In genomic region chr20:6142348-6142993, GRCh38 we compare ENCODE assay signal across 8 cellular contexts. TPM values are rescaled to one million over a fixed set of nuclear protein-coding genes. Genes with fewer than 3 reads are reported as not detected.
DNase-seq lines count a peak whose midpoint lies in the region; ATAC-seq, FAIRE-seq and TF ChIP-seq lines count a peak whose summit lies in the region.

No MANE protein-coding gene starts in this region.

- H3K4me2 ChIP-seq in hepatocyte = no peak overlapping the region

- in situ Hi-C loops in astrocyte of the cerebellum (cut with HindIII; ENCODE audit: low sequenced_read_pairs) = no loop called here

- H3K36me3 ChIP-seq in hepatocyte (replicated peaks; ENCODE audit: insufficient read depth, low read depth) (no peaks in the 10 kb centered on the region), small intestine (ENCODE audit: control insufficient read depth in 2 of 2, insufficient read depth in 2 of 2, low read length in 2 of 2) (no peaks in the 10 kb centered on the region)

- H3K27ac ChIP-seq in hepatocyte (no peak overlapping the region), small intestine (ENCODE audit: low read depth in 1 of 2, low read length in 1 of 2) (no peak overlapping the region)

- no peaks in the 10 kb centered on the region for H3K9me2 ChIP-seq in hepatocyte (replicated peaks; ENCODE audit: insufficient read depth)

- no peak overlapping the region for H2AFZ ChIP-seq in hepatocyte

- peak; percentile 78 for TF ChIP-seq CTCF in D721Med (IDR thresholded peaks at IDR 0.05; ENCODE audit: insufficient read depth, missing control alignments)
- peak; percentile 75 for TF ChIP-seq CTCF in astrocyte of the cerebellum (IDR thresholded peaks at IDR 0.05; ENCODE audit: low read depth, low read length, missing control alignments)
- TF ChIP-seq CTCF in hepatocyte (IDR thresholded peaks at IDR 0.05; ENCODE audit: poor library complexity) = peak; percentile 81

- H4K20me1 ChIP-seq in hepatocyte (ENCODE audit: insufficient read depth, poor library complexity, severe bottlenecking) = no peaks in the 10 kb centered on the region

- H3K4me3 ChIP-seq in astrocyte of the cerebellum (ENCODE audit: low read depth, low read length) (no peak overlapping the region), hepatocyte (no peak overlapping the region), small intestine (ENCODE audit: low read depth in 1 of 2, low read length in 2 of 2) (no peak overlapping the region)

- FAIRE-seq in D721Med (lab: Jason Lieb, UNC) (no peak), small intestine (lab: Jason Lieb, UNC) (no peak)

- ATAC-seq in GM21367 (IDR thresholded peaks at IDR 0.05; ENCODE audit: unreplicated experiment) = peak; percentile 68
- ATAC-seq in GM21360 (IDR thresholded peaks at IDR 0.05; ENCODE audit: unreplicated experiment) = no peak

- H3K27me3 ChIP-seq in hepatocyte = no peaks in the 10 kb centered on the region
- peaks cover 0 to 2% of the 10 kb centered on the region in 2 donors for H3K27me3 ChIP-seq in small intestine (ENCODE audit: control insufficient read depth in 2 of 2, insufficient read depth in 2 of 2, low read length in 2 of 2)

- H3K9me3 ChIP-seq in hepatocyte (ENCODE audit: low read depth) (no peaks in the 10 kb centered on the region), small intestine (ENCODE audit: control insufficient read depth, low read depth) (no peaks in the 10 kb centered on the region)

- 4% methylated on average over 10 of the region's 10 CpGs for WGBS in hepatocyte (ENCODE audit: low lambda C conversion rate, missing lambda C conversion rate)
- WGBS in small intestine, 3 donors = 2 to 3% (median 2%) methylated on average over 10 of the region's 10 CpGs

- H3K4me1 ChIP-seq in hepatocyte (ENCODE audit: insufficient read depth) (no peaks in the 10 kb centered on the region), small intestine (ENCODE audit: control insufficient read depth in 2 of 2, insufficient read depth in 1 of 2, low read depth in 1 of 2, low read length in 1 of 2) (no peaks in the 10 kb centered on the region)

- peak; percentile 21 for DNase-seq in D721Med (ENCODE audit: insufficient read length, low spot score)
- DNase-seq in LHCN-M2 (ENCODE audit: low read depth) = peak; percentile 35
- DNase-seq in RKO (ENCODE audit: low spot score) = peak; percentile 77
- DNase-seq in astrocyte of the cerebellum (ENCODE audit: low read depth) = peak; percentile 55
- DNase-seq in hepatocyte (ENCODE audit: low spot score) = peak; percentile 82
- peak; percentile 65 for DNase-seq in small intestine

- H3K79me2 ChIP-seq in hepatocyte = no peaks in the 10 kb centered on the region

RNA-seq across cellular contexts. Expression of gene FERMT1, which starts 19.6 kb away (rescaled TPM):
- 6.1 and 8.3 TPM in 2 replicates for total RNA-seq in LHCN-M2 (2014; rRNA removed)
- 1.7 TPM for polyA plus RNA-seq in LHCN-M2 (2012)
- total RNA-seq in hepatocyte = 11.3 and 13.9 TPM in 2 replicates
- polyA plus RNA-seq in hepatocyte = 3.4 and 6.0 TPM in 2 replicates
- polyA plus RNA-seq in small intestine = 10 to 100 TPM in 1 of 3 donors, 1 to 10 TPM in 2; 3.2 to 25.2 (median 7.4) TPM

Comparison
In these comparisons a context has a peak if more than half of its experiments do, and no peak if none do; other contexts are left out.
1. DNase-seq: peak in every context shown above with its lines; median percentile 82 in hepatocyte; 77 in RKO; 65 in small intestine; 55 in astrocyte of the cerebellum; 35 in LHCN-M2; 21 in D721Med.